Comparison of ENCODE assay signal across 8 cellular contexts in the genomic region with DNA sequence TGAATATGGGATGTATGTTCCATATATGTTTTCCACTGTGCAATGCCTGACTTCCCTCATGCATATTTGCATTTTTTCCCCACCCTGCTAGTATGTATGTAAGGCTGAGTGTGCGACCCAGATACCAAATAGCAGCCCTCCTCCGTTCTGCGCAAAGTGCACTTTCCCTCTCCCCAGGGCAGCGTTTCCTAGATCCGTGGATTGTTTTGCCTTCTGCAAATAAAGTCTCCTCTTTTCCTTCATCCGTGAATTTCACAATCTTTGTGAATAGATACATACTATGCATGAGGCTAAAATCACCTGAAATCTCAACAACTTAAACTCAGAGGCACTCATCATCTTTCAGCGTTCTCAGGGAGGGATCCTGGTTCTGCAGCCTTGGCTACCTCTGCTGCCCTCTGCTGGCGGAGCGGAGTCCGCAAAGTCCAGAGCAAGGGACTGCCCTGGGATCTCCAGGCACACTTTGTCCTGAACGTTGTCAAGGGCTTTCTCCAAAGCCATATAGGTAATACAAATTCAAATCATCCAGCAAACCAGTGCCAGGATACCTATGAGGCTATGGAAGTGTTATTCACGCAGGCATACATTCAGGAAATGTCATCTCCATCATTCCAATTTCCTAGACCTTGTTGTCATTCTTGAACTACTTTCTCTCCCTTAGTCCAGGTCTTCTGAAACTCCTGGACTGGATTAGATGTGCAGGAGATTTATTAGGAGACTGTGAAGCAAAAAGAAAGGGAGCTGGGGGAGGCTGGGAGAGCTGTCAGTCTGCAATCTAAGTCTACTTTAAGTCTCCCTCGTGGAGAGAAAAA. TPM values are rescaled to one million over a fixed set of nuclear protein-coding genes. Genes with fewer than 3 reads are reported as not detected.
DNase-seq lines count a peak whose midpoint lies in the region; FAIRE-seq and TF ChIP-seq lines count a peak whose summit lies in the region.

No MANE protein-coding gene starts in this region.

- DNase-seq in GM20000 (ENCODE audit: low spot score) (peak; percentile 81), HT-29 (ENCODE audit: low spot score) (peak; percentile 86), SK-MEL-5 (ENCODE audit: low read depth, low spot score) (peak; percentile 71), head of caudate nucleus (peak; percentile 32 to 93 (median 83)), progenitor cell of endocrine pancreas (ENCODE audit: low spot score, unreplicated experiment) (peak; percentile 68), urothelium cell line (ENCODE audit: low spot score) (peak; percentile 83)
- DNase-seq in activated naive CD4-positive, alpha-beta T cell (lab: John Stamatoyannopoulos, UW) = peak; percentile 49 to 74 (median 62)

- H3K27me3 ChIP-seq in DOHH2 (ENCODE audit: control insufficient read depth, low read length) = no peaks in the 10 kb centered on the region; the same call in 1 of the 2 replicates

- 0 out of 2 replicates have a peak, but pooled peaks cover 4% of the 10 kb centered on the region for H3K4me1 ChIP-seq in DOHH2 (ENCODE audit: control insufficient read depth, low read length)

- H3K9me2 ChIP-seq in DOHH2 (replicated peaks; ENCODE audit: control insufficient read depth, low read length) = no peaks in the 10 kb centered on the region

- intact Hi-C loops in head of caudate nucleus (cut with DNase I) = no loop called here

- TF ChIP-seq CTCF in DOHH2 (IDR thresholded peaks at IDR 0.05; ENCODE audit: low read depth, low read length, poor library complexity, severe bottlenecking) (peak; percentile 95), GM20000 (IDR thresholded peaks at IDR 0.05; ENCODE audit: extremely low read depth, missing control alignments) (peak; percentile 92), progenitor cell of endocrine pancreas (IDR thresholded peaks at IDR 0.05; ENCODE audit: unreplicated experiment) (peak; percentile 93)

- no peaks in the 10 kb centered on the region for H3K9me3 ChIP-seq in DOHH2 (ENCODE audit: control insufficient read depth, insufficient read depth, low read length)

- H3K4me1 Mint-ChIP-seq in progenitor cell of endocrine pancreas (ENCODE audit: low read depth) = peaks cover 7% of the 10 kb centered on the region

- no peaks in the 10 kb centered on the region for H3K79me2 ChIP-seq in DOHH2 (ENCODE audit: control insufficient read depth, low read length)

- H4K20me1 ChIP-seq in DOHH2 (ENCODE audit: control insufficient read depth, insufficient read depth, low read depth, low read length) = no peaks in the 10 kb centered on the region

- H3K36me3 Mint-ChIP-seq in progenitor cell of endocrine pancreas (ENCODE audit: insufficient read depth) = no peaks in the 10 kb centered on the region

- no peak overlapping the region for H3K4me3 Mint-ChIP-seq in progenitor cell of endocrine pancreas (ENCODE audit: low read depth)

- H3K4me2 ChIP-seq in DOHH2 (ENCODE audit: low read length) = no peak overlapping the region

- H3K27ac Mint-ChIP-seq in progenitor cell of endocrine pancreas = no peak overlapping the region

- H3K9me3 Mint-ChIP-seq in progenitor cell of endocrine pancreas (ENCODE audit: low read depth) = peaks cover 11% of the 10 kb centered on the region

- no peaks in the 10 kb centered on the region for H3K36me3 ChIP-seq in DOHH2 (ENCODE audit: control insufficient read depth, low read length)

- in situ Hi-C loops in SK-MEL-5 (cut with HindIII; ENCODE audit: low pct_unique_long_range_greater_than_20kb, low sequenced_read_pairs) = no loop called here

- H3F3A ChIP-seq in DOHH2 (ENCODE audit: control insufficient read depth, insufficient read depth) = no peaks in the 10 kb centered on the region

- no peaks in the 10 kb centered on the region for H3K27me3 Mint-ChIP-seq in progenitor cell of endocrine pancreas

- no peak for FAIRE-seq in urothelium cell line (lab: Jason Lieb, UNC)

- no peak overlapping the region for H3K4me3 ChIP-seq in DOHH2 (ENCODE audit: low read length)

- H3K27ac ChIP-seq in DOHH2 (ENCODE audit: low read depth, low read length) = no peak overlapping the region

RNA-seq across cellular contexts. Expression of a gene that starts 53.1 kb away (rescaled TPM):
- total RNA-seq in HT-29 (2014; rRNA removed; shearing (Covaris generic)) = 1.3 and 1.6 TPM in 2 replicates
- 1.2 and 2.1 TPM in 2 replicates for total RNA-seq in SK-MEL-5 (2014; rRNA removed; shearing (Covaris generic))
- polyA plus RNA-seq in SK-MEL-5 (2015; cell fraction: cytosol; rRNA removed) = 0.33 and 0.60 TPM in 2 replicates
- polyA plus RNA-seq in SK-MEL-5 (2015; cell fraction: nucleus; rRNA removed) = 7.6 and 8.6 TPM in 2 replicates
- 3.9 and 4.3 TPM in 2 replicates for total RNA-seq in progenitor cell of endocrine pancreas

RNA-seq across cellular contexts. Expression of a gene that starts 56.2 kb away (rescaled TPM):
- not detected in 2 replicates for total RNA-seq in HT-29 (2014; rRNA removed; shearing (Covaris generic))
- total RNA-seq in SK-MEL-5 (2014; rRNA removed; shearing (Covaris generic)) = not detected in 2 replicates
- polyA plus RNA-seq in SK-MEL-5 (2015; cell fraction: cytosol; rRNA removed) = not detected in 2 replicates
- polyA plus RNA-seq in SK-MEL-5 (2015; cell fraction: nucleus; rRNA removed) = not detected in 2 replicates
- total RNA-seq in progenitor cell of endocrine pancreas = not detected in 2 replicates
